In the genomic region with DNA sequence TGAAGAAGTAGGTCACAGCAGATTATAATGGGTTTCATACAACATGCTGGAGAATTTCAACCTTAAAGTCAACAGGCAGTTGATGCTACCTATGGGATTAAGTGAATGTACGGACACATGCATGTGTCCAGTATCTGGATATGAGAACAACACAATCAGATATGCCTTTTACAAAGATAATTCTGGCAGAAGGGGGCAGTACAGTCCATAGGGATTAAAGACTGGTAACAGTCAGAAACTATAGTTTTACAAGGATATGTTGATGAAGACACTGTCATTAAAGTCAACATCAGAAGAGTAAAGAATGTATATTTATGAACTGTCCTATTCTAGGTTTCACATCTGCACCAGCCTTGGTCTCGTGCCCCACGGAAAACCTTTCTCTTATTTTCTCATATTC, we compare ENCODE assay signal across 12 cellular contexts. TPM values are rescaled to one million over a fixed set of nuclear protein-coding genes. Genes with fewer than 3 reads are reported as not detected.
DNase-seq lines count a peak whose midpoint lies in the region; ATAC-seq and TF ChIP-seq lines count a peak whose summit lies in the region.
"Had no signal": no experiment of that assay in that cellular context is flagged by ENCODE, and none has a peak within 500 bp of the region (broad histone marks: within the 10 kb centered on the region; RNA-seq: fewer than 3 reads in every experiment).

No MANE protein-coding gene starts in this region.

- H2AFZ ChIP-seq in Loucy (ENCODE audit: low read length), result no peak overlapping the region

- no peaks in the 10 kb centered on the region for H3K9me3 Mint-ChIP-seq in Calu3 (ENCODE audit: low read depth, unreplicated experiment)
- H3K9me3 Mint-ChIP-seq in effector memory CD8-positive, alpha-beta T cell, result no peaks in the 10 kb centered on the region
- no peaks in the 10 kb centered on the region for H3K9me3 Mint-ChIP-seq in Caco-2 (ENCODE audit: unreplicated experiment)

- no peak overlapping the region for H3K4me2 ChIP-seq in Loucy (ENCODE audit: low read depth, low read length, poor library complexity, severe bottlenecking)

- no peak for ATAC-seq in effector memory CD8-positive, alpha-beta T cell (replicated peaks)
- ATAC-seq: sciatic nerve had no signal

- H3K27me3 ChIP-seq in Loucy (ENCODE audit: insufficient read depth, low read length, poor library complexity, severe bottlenecking) (no peaks in the 10 kb centered on the region), esophagus muscularis mucosa (no peaks in the 10 kb centered on the region), Caco-2 (replicated peaks; ENCODE audit: control insufficient read depth, insufficient read depth, low read length) (no peaks in the 10 kb centered on the region)
- H3K27me3 ChIP-seq: colonic mucosa had no signal

- H3K27ac ChIP-seq in esophagus muscularis mucosa (replicated peaks in 1 of 4), result no peak overlapping the region
- H3K27ac ChIP-seq: colonic mucosa had no signal

- WGBS in esophagus muscularis mucosa, result 98% methylated on average over 3 of the region's 3 CpGs

- H3K36me3 ChIP-seq in Loucy (ENCODE audit: insufficient read depth, low read length) (peaks cover 68% of the 10 kb centered on the region; the same call in 1 of the 2 replicates), esophagus muscularis mucosa (peaks cover 34 to 95% (median 80%) of the 10 kb centered on the region in 4 donors), Caco-2 (ENCODE audit: control insufficient read depth, insufficient read depth, low read length) (peaks cover 2% of the 10 kb centered on the region)
- H3K36me3 ChIP-seq: colonic mucosa had no signal

- H3F3A ChIP-seq in Loucy (ENCODE audit: low read depth), result no peaks in the 10 kb centered on the region

- no peaks in the 10 kb centered on the region for H4K20me1 ChIP-seq in Loucy (ENCODE audit: insufficient read depth, low read length, poor library complexity, severe bottlenecking)

- no peaks in the 10 kb centered on the region for H3K79me2 ChIP-seq in Loucy (ENCODE audit: insufficient read depth, low read length)

- POLR2A ChIA-PET in Caco-2 (lab: Charles Lee), result no interaction called here

- H3K27me3 Mint-ChIP-seq in Calu3 (ENCODE audit: unreplicated experiment) (no peaks in the 10 kb centered on the region), Caco-2 (ENCODE audit: insufficient read depth, unreplicated experiment) (no peaks in the 10 kb centered on the region)
- H3K27me3 Mint-ChIP-seq in effector memory CD8-positive, alpha-beta T cell, result no peaks in the 10 kb centered on the region

- H3K4me1 ChIP-seq in Loucy (ENCODE audit: insufficient read depth, low read length, poor library complexity, severe bottlenecking) (no peaks in the 10 kb centered on the region), esophagus muscularis mucosa (no peaks in the 10 kb centered on the region), Caco-2 (peaks cover 8% of the 10 kb centered on the region)
- H3K4me1 ChIP-seq: colonic mucosa had no signal

- no peaks in the 10 kb centered on the region for H3K9me3 ChIP-seq in Loucy (ENCODE audit: insufficient read depth, low read depth, low read length)
- H3K9me3 ChIP-seq in esophagus muscularis mucosa, result no peaks in the 10 kb centered on the region
- H3K9me3 ChIP-seq in Caco-2, result no peaks in the 10 kb centered on the region
- H3K9me3 ChIP-seq: colonic mucosa had no signal

- no TSS peak for BruUV-seq in Calu3 (replicated peaks; lab: Mats Ljungman, UMichigan)
- no TSS peak for BruUV-seq in Caco-2 (replicated peaks; lab: Mats Ljungman, UMichigan)

- H3K4me1 Mint-ChIP-seq in Calu3 (ENCODE audit: low read depth, unreplicated experiment) (peaks cover 59% of the 10 kb centered on the region), Caco-2 (ENCODE audit: low read depth, unreplicated experiment) (peaks cover 12% of the 10 kb centered on the region)
- no peaks in the 10 kb centered on the region for H3K4me1 Mint-ChIP-seq in effector memory CD8-positive, alpha-beta T cell (ENCODE audit: low read depth in 2 of 2)

- H3K27ac Mint-ChIP-seq in Calu3 (ENCODE audit: unreplicated experiment), result peak overlapping the region; percentile 0
- H3K27ac Mint-ChIP-seq in effector memory CD8-positive, alpha-beta T cell, result no peak overlapping the region
- H3K27ac Mint-ChIP-seq in Caco-2 (ENCODE audit: unreplicated experiment), result no peak overlapping the region

- TF ChIP-seq CTCF in Calu3 (IDR thresholded peaks at IDR 0.05; ENCODE audit: unreplicated experiment), result no peak
- TF ChIP-seq CTCF in Loucy (conservative IDR thresholded peaks at IDR 0.05; ENCODE audit: low read length), result peak; percentile 46
- peak; percentile 23 for TF ChIP-seq CTCF in cardiac fibroblast (IDR thresholded peaks at IDR 0.05; ENCODE audit: low read depth, low read length)
- TF ChIP-seq CTCF in esophagus muscularis mucosa (IDR thresholded peaks at IDR 0.05), result peak in 1 of 3 experiments; percentile 40
- TF ChIP-seq CTCF in Caco-2 (IDR thresholded peaks at IDR 0.05; ENCODE audit: insufficient read depth in 1 of 2, low read depth in 1 of 2, low read length in 1 of 2, severe bottlenecking in 1 of 2, unreplicated experiment in 1 of 2), result peak in 1 of 2 experiments; percentile 8

- DNase-seq in Calu3, result no peak
- DNase-seq in cardiac fibroblast (ENCODE audit: low read depth in 2 of 2), result peak; percentile 11 to 45
- DNase-seq in lung microvascular endothelial cell (ENCODE audit: low read depth in 2 of 2), result peak; percentile 19 to 37
- DNase-seq in activated effector memory CD4-positive, alpha-beta T cell treated with Interleukin-2 at 50 U/mL for 16 hours, result no peak
- no peak for DNase-seq in effector memory CD8-positive, alpha-beta T cell
- DNase-seq in esophagus muscularis mucosa (ENCODE audit: extremely low spot score), result no peak
- DNase-seq in Caco-2, result no peak
- DNase-seq: activated CD4-positive, alpha-beta T cell treated with anti-CD3 and anti-CD28 coated beads for 48 hours; colonic mucosa; NCI-H226 had no signal

- H3K9me2 ChIP-seq in Loucy (replicated peaks; ENCODE audit: low read depth, low read length), result no peaks in the 10 kb centered on the region

- H3K4me3 ChIP-seq in Loucy (ENCODE audit: low read length, poor library complexity, severe bottlenecking), result no peak overlapping the region
- H3K4me3 ChIP-seq in cardiac fibroblast (replicated peaks in 1 of 2; ENCODE audit: low read depth in 2 of 2, low read length in 2 of 2), result no peak overlapping the region
- H3K4me3 ChIP-seq in esophagus muscularis mucosa, result no peak overlapping the region
- no peak overlapping the region for H3K4me3 ChIP-seq in Caco-2 (ENCODE audit: low read depth, low read length)
- H3K4me3 ChIP-seq: colonic mucosa had no signal

- H3K36me3 Mint-ChIP-seq in Calu3 (ENCODE audit: insufficient read depth, unreplicated experiment), result peaks cover 36% of the 10 kb centered on the region
- H3K36me3 Mint-ChIP-seq in effector memory CD8-positive, alpha-beta T cell (ENCODE audit: insufficient read depth), result peaks cover 38% of the 10 kb centered on the region
- peaks cover 80% of the 10 kb centered on the region for H3K36me3 Mint-ChIP-seq in Caco-2 (ENCODE audit: insufficient read depth, unreplicated experiment)

- intact Hi-C loops in Calu3 (cut with micrococcal nuclease; ENCODE audit: unreplicated experiment) (loop anchor here (5.0 kb wide), 1 partner anchor 43 kb away; the partner anchor contains the start of genes ANKMY2 and BZW2), esophagus muscularis mucosa (cut with DNase I) (no loop called here), Caco-2 (cut with micrococcal nuclease; ENCODE audit: unreplicated experiment) (loop anchor here (5.0 kb wide), 1 partner anchor 83 kb away; no protein-coding TSS in a partner anchor)

- no peak for TF ChIP-seq EP300 in esophagus muscularis mucosa (IDR thresholded peaks at IDR 0.05)

- H3K4me3 Mint-ChIP-seq in Calu3 (ENCODE audit: low read depth, unreplicated experiment) (no peak overlapping the region), Caco-2 (ENCODE audit: unreplicated experiment) (no peak overlapping the region)
- no peak overlapping the region for H3K4me3 Mint-ChIP-seq in effector memory CD8-positive, alpha-beta T cell

- CTCF ChIA-PET in Calu3 (lab: Charles Lee) (no interaction called here), Caco-2 (lab: Charles Lee) (no interaction called here)

- TF ChIP-seq POLR2A in esophagus muscularis mucosa (IDR thresholded peaks at IDR 0.05; ENCODE audit: low read depth), result no peak

- H3K9ac ChIP-seq in Loucy (ENCODE audit: low read depth, low read length, poor library complexity, severe bottlenecking), result no peak overlapping the region

RNA-seq across cellular contexts. Expression of gene ANKMY2, which starts 41.5 kb away (rescaled TPM):
- total RNA-seq in Calu3 (2022) (29.9 and 32.5 TPM in 2 replicates), lung microvascular endothelial cell (7.9 and 8.5 TPM in 2 replicates), esophagus muscularis mucosa (10 to 100 TPM; 12.4 to 24.9 (median 17.6) TPM), Caco-2 (2022) (34.5 and 35.2 TPM in 2 replicates)

RNA-seq across cellular contexts. Expression of gene BZW2, which starts 41.9 kb away (rescaled TPM):
- total RNA-seq in Calu3 (2022) (185 and 194 TPM in 2 replicates), lung microvascular endothelial cell (56.9 and 73.2 TPM in 2 replicates), esophagus muscularis mucosa (10 to 100 TPM; 48.1 to 73.9 (median 62.4) TPM), Caco-2 (2022) (148 TPM in 2 replicates)

Comparison
In these comparisons a context has a peak if more than half of its experiments do, and no peak if none do; other contexts are left out.
1. DNase-seq: peak in cardiac fibroblast (2 of 2) and lung microvascular endothelial cell (2 of 2); none in Calu3 (single experiment), activated effector memory CD4-positive, alpha-beta T cell treated with Interleukin-2 at 50 U/mL for 16 hours (single experiment), effector memory CD8-positive, alpha-beta T cell (0 of 3), esophagus muscularis mucosa (single experiment) and Caco-2 (0 of 2).